19 cellular contexts compared by ENCODE assay signal in the genomic region with DNA sequence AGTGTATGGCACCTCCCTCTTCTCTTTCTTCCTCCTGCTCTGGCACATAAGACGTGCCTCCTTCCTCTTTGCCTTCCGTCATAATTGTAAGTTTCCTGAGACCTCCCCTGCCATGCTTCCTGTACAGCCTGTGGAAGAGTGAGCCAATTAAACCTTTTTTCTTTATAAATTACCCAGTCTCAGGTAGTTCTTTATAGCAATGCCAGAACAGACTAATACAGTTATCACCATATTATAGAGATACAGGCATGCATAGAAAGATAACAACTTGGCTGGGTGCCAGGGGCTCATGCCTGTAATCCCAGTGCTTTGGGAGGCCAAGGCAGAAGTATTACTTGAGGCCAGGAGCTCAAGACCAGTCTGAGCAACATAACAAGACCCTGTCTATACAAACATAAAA. TPM values are rescaled to one million over a fixed set of nuclear protein-coding genes. Genes with fewer than 3 reads are reported as not detected.
DNase-seq lines count a peak whose midpoint lies in the region; ATAC-seq and TF ChIP-seq lines count a peak whose summit lies in the region.
"Had no signal": no experiment of that assay in that cellular context is flagged by ENCODE, and none has a peak within 500 bp of the region (broad histone marks: within the 10 kb centered on the region; RNA-seq: fewer than 3 reads in every experiment).

No MANE protein-coding gene starts in this region.

- no peak for ATAC-seq in SK-N-SH treated with all-trans-retinoic acid at 6 μM for 48 hours
- ATAC-seq in GM21528 (IDR thresholded peaks at IDR 0.05; ENCODE audit: low FRiP score, unreplicated experiment): no peak
- ATAC-seq in HG03460 (IDR thresholded peaks at IDR 0.05; ENCODE audit: unreplicated experiment): no peak
- ATAC-seq: HepG2 had no signal

- no peak overlapping the region for H2AFZ ChIP-seq in hepatocyte

- no peak for TF ChIP-seq EP300 in Ishikawa (IDR thresholded peaks at IDR 0.05; ENCODE audit: borderline replicate concordance)

- no peak overlapping the region for H3K27ac ChIP-seq in hepatocyte
- H3K27ac ChIP-seq in tibial artery: no peak overlapping the region
- H3K27ac ChIP-seq: HL-60, KMS-11 had no signal

- H3K4me2 ChIP-seq in hepatocyte: no peak overlapping the region
- H3K4me2 ChIP-seq: KMS-11 had no signal

- H4K20me1 ChIP-seq in hepatocyte (ENCODE audit: insufficient read depth, poor library complexity, severe bottlenecking): no peaks in the 10 kb centered on the region

- WGBS in hepatocyte (ENCODE audit: low lambda C conversion rate, missing lambda C conversion rate): 57% methylated on average over 2 of the region's 2 CpGs

- no peaks in the 10 kb centered on the region for H3K79me2 ChIP-seq in hepatocyte

- TF ChIP-seq RAD21 in Ishikawa (IDR thresholded peaks at IDR 0.05; ENCODE audit: low read depth): no peak

- H3K36me3 ChIP-seq in hepatocyte (replicated peaks; ENCODE audit: insufficient read depth, low read depth) (no peaks in the 10 kb centered on the region), tibial artery (no peaks in the 10 kb centered on the region)

- H3K9me3 ChIP-seq in hepatocyte (ENCODE audit: low read depth) (no peaks in the 10 kb centered on the region), tibial artery (no peaks in the 10 kb centered on the region)

- TF ChIP-seq CTCF in hepatocyte (IDR thresholded peaks at IDR 0.05; ENCODE audit: poor library complexity) (no peak), tibial artery (IDR thresholded peaks at IDR 0.05) (no peak)

- H3K9me2 ChIP-seq in hepatocyte (replicated peaks; ENCODE audit: insufficient read depth): no peaks in the 10 kb centered on the region

- H3K4me1 ChIP-seq in hepatocyte (ENCODE audit: insufficient read depth): no peaks in the 10 kb centered on the region
- no peaks in the 10 kb centered on the region for H3K4me1 ChIP-seq in tibial artery

- peaks cover 19% of the 10 kb centered on the region for H3K27me3 ChIP-seq in hepatocyte
- H3K27me3 ChIP-seq in tibial artery: peaks cover 0 to 3% of the 10 kb centered on the region in 2 donors

- DNase-seq in NCI-H1105 treated with DMSO at 0.1 percent for 48 hours (lab: John Stamatoyannopoulos, UW) (peak; percentile 10), NCI-H1105 (lab: John Stamatoyannopoulos, UW) (no peak), hepatocyte (ENCODE audit: low spot score) (peak; percentile 15), tibial artery (no peak)
- DNase-seq: DMS79 treated with DMSO at 0.1 percent for 48 hours, H7, NCI-H1417 treated with DMSO at 0.1 percent for 48 hours, NCI-H187, NCI-H510A, Right ventricle myocardium superior, T-helper 1 cell, T-helper 9 cell had no signal

- H3K4me3 ChIP-seq in hepatocyte: no peak overlapping the region
- no peak overlapping the region for H3K4me3 ChIP-seq in tibial artery

- intact Hi-C loops in tibial artery (cut with DNase I; ENCODE audit: low total_unique reads): no loop called here

TF ChIP-seq in Ishikawa, 13 proteins besides CTCF, POLR2A, EP300 and RAD21:
- no peak for TF ChIP-seq ZBTB7A (IDR thresholded peaks at IDR 0.05; ENCODE audit: low read depth)
- no peak for TF ChIP-seq FOXM1 (IDR thresholded peaks at IDR 0.05; ENCODE audit: borderline replicate concordance, low read depth)
- no peak for TF ChIP-seq CREB1 (IDR thresholded peaks at IDR 0.05; ENCODE audit: low read depth)
- TF ChIP-seq CEBPB (IDR thresholded peaks at IDR 0.05): no peak
- TF ChIP-seq YY1 (IDR thresholded peaks at IDR 0.05; ENCODE audit: low read depth): no peak
- peak; percentile 22; the same call in 1 of the 2 replicates for TF ChIP-seq NFIC (IDR thresholded peaks at IDR 0.05)
TF ChIP-seq in Ishikawa: peak in this region for 1.

TF ChIP-seq in SK-N-SH treated with all-trans-retinoic acid at 6 μM for 48 hours, 23 proteins besides CTCF, POLR2A, EP300 and RAD21:
- TF ChIP-seq ZNF8 (CRISPR knock-in tag; IDR thresholded peaks at IDR 0.05) (0 out of 2 replicates have a peak, but pooled peaks have one; percentile 47), ZC3H10 (CRISPR knock-in tag; IDR thresholded peaks at IDR 0.05) (no peak), TCF4 (CRISPR knock-in tag; IDR thresholded peaks at IDR 0.05; ENCODE audit: borderline replicate concordance) (peak; percentile 82), RARB (CRISPR knock-in tag; IDR thresholded peaks at IDR 0.05) (no peak), PPARA (CRISPR knock-in tag; IDR thresholded peaks at IDR 0.05; ENCODE audit: borderline replicate concordance) (peak; percentile 53; the same call in 1 of the 2 replicates)
- TF ChIP-seq, protein P1, sequence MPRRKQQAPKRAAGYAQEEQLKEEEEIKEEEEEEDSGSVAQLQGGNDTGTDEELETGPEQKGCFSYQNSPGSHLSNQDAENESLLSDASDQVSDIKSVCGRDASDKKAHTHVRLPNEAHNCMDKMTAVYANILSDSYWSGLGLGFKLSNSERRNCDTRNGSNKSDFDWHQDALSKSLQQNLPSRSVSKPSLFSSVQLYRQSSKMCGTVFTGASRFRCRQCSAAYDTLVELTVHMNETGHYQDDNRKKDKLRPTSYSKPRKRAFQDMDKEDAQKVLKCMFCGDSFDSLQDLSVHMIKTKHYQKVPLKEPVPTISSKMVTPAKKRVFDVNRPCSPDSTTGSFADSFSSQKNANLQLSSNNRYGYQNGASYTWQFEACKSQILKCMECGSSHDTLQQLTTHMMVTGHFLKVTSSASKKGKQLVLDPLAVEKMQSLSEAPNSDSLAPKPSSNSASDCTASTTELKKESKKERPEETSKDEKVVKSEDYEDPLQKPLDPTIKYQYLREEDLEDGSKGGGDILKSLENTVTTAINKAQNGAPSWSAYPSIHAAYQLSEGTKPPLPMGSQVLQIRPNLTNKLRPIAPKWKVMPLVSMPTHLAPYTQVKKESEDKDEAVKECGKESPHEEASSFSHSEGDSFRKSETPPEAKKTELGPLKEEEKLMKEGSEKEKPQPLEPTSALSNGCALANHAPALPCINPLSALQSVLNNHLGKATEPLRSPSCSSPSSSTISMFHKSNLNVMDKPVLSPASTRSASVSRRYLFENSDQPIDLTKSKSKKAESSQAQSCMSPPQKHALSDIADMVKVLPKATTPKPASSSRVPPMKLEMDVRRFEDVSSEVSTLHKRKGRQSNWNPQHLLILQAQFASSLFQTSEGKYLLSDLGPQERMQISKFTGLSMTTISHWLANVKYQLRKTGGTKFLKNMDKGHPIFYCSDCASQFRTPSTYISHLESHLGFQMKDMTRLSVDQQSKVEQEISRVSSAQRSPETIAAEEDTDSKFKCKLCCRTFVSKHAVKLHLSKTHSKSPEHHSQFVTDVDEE (CRISPR knock-in tag; IDR thresholded peaks at IDR 0.05): peak; percentile 68; the same call in 1 of the 2 replicates

RNA-seq across cellular contexts. Expression of a gene that starts 53.2 kb away (rescaled TPM):
- total RNA-seq in hepatocyte: 15.4 TPM in 2 replicates
- polyA plus RNA-seq in hepatocyte: 12.3 and 13.0 TPM in 2 replicates

RNA-seq across cellular contexts. Expression of a gene that starts 56.1 kb away (rescaled TPM):
- total RNA-seq in hepatocyte: 194 and 243 TPM in 2 replicates
- polyA plus RNA-seq in hepatocyte: 237 and 289 TPM in 2 replicates

Comparison
In these comparisons a context has a peak if more than half of its experiments do, and no peak if none do; other contexts are left out.
1. DNase-seq: peak in NCI-H1105 treated with DMSO at 0.1 percent for 48 hours (single experiment) and hepatocyte (single experiment); none in NCI-H1105 (single experiment) and tibial artery (0 of 2).